In the genomic region with DNA sequence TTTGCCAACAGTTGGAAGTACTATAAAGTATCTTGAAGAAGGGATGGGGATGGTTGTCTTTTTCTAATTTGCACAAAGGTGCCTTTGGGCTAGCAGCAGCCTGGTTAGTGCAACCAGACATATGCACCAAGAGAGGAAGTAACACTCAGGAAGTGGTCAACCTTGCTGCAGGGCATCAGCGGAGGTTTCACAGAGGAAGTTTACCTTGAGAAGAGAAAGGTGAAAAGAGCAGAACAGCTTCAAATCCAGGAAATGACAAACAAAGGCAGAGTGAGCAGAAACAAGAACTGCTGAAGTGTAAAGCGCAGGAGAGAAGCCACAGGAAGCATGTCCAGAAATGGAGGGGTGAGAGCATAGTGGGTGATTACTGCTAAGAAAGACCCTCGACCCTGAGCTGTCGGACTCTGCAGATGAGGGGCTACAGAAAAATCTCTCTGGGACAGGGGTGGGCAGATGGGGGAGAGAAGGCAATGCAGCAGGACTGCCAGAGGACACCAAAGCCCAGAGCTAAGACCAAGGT, we compare ENCODE assay signal across 8 cellular contexts.
DNase-seq lines count a peak whose midpoint lies in the region; ATAC-seq lines count a peak whose summit lies in the region.

No MANE protein-coding gene starts in this region.

- peaks cover 68 to 86% (median 77%) of the 10 kb centered on the region in 10 experiments for H3K4me1 ChIP-seq in BLaER1 treated with 17β-estradiol and CSF1 and Interleukin-3, amounts not matched to agents 10 nM and 100 nM
- peaks cover 48% of the 10 kb centered on the region for H3K4me1 ChIP-seq in rectal smooth muscle tissue (ENCODE audit: control insufficient read depth, insufficient read depth, low read length)

- H3K27ac Mint-ChIP-seq in T-helper 17 cell, result peak overlapping the region; percentile 94

- peaks cover 0 to 13% (median 3%) of the 10 kb centered on the region in 11 experiments; a peak in 5 of 22 replicates for H3K9me3 ChIP-seq in BLaER1 treated with 17β-estradiol and CSF1 and Interleukin-3, amounts not matched to agents 10 nM and 100 nM (replicated peaks in 1 of 11)
- no peaks in the 10 kb centered on the region for H3K9me3 ChIP-seq in T-helper 17 cell (ENCODE audit: control insufficient read depth, low read length, poor library complexity, severe bottlenecking)

- peaks cover 0 to 51% (median 24%) of the 10 kb centered on the region in 11 experiments; a peak in 13 of 22 replicates for H4K20me1 ChIP-seq in BLaER1 treated with 17β-estradiol and CSF1 and Interleukin-3, amounts not matched to agents 10 nM and 100 nM

- H3K36me3 ChIP-seq in BLaER1 treated with 17β-estradiol and CSF1 and Interleukin-3, amounts not matched to agents 10 nM and 100 nM, result peaks cover 4 to 47% (median 25%) of the 10 kb centered on the region in 11 experiments; a peak in 21 of 22 replicates
- H3K36me3 ChIP-seq in rectal smooth muscle tissue (ENCODE audit: control insufficient read depth, insufficient read depth, low read length), result no peaks in the 10 kb centered on the region
- H3K36me3 ChIP-seq in H7 (replicated peaks; ENCODE audit: control insufficient read depth, insufficient read depth, low read length), result peaks cover 2% of the 10 kb centered on the region

- peak overlapping the region; percentile 76 to 96 (median 91) for H3K4me2 ChIP-seq in BLaER1 treated with 17β-estradiol and CSF1 and Interleukin-3, amounts not matched to agents 10 nM and 100 nM

- DNase-seq in T-helper 17 cell, result peak in 2 of 3 donors; percentile 39 to 55
- no peak for DNase-seq in H7
- DNase-seq in hepatic stellate cell (ENCODE audit: low spot score), result no peak

- H3K9ac ChIP-seq in BLaER1 treated with 17β-estradiol and CSF1 and Interleukin-3, amounts not matched to agents 10 nM and 100 nM, result peak overlapping the region in 9 of 11 experiments; percentile 11 to 73 (median 62); a peak in 17 of 22 replicates
- no peak overlapping the region for H3K9ac ChIP-seq in rectal smooth muscle tissue (ENCODE audit: low read length)

- no peaks in the 10 kb centered on the region for H3K27me3 Mint-ChIP-seq in T-helper 17 cell

- H3K27ac ChIP-seq in BLaER1 treated with 17β-estradiol and CSF1 and Interleukin-3, amounts not matched to agents 10 nM and 100 nM, result peak overlapping the region in 10 of 11 experiments; percentile 21 to 96 (median 86); a peak in 18 of 22 replicates
- peak overlapping the region; percentile 30 for H3K27ac ChIP-seq in cingulate gyrus (ENCODE audit: low read depth, low read length)
- no peak overlapping the region for H3K27ac ChIP-seq in rectal smooth muscle tissue (ENCODE audit: low read depth, low read length)

- ATAC-seq in GM19324 (IDR thresholded peaks at IDR 0.05; ENCODE audit: low FRiP score, unreplicated experiment), result peak; percentile 70
- ATAC-seq in HG03342 (IDR thresholded peaks at IDR 0.05; ENCODE audit: unreplicated experiment), result peak; percentile 74
- peak; percentile 72 for ATAC-seq in T-helper 17 cell

- peak overlapping the region in 6 of 10 experiments; percentile 3 to 48 (median 17); a peak in 4 of 20 replicates for H3K4me3 ChIP-seq in BLaER1 treated with 17β-estradiol and CSF1 and Interleukin-3, amounts not matched to agents 10 nM and 100 nM
- H3K4me3 ChIP-seq in rectal smooth muscle tissue (ENCODE audit: low read length) (peak overlapping the region; percentile 20), H7 (ENCODE audit: insufficient read depth, low read depth, low read length) (no peak overlapping the region)

- H3K27me3 ChIP-seq in BLaER1 treated with 17β-estradiol and CSF1 and Interleukin-3, amounts not matched to agents 10 nM and 100 nM, result no peaks in the 10 kb centered on the region
- H3K27me3 ChIP-seq in rectal smooth muscle tissue (ENCODE audit: control insufficient read depth, insufficient read depth, low read length) (no peaks in the 10 kb centered on the region), H7 (ENCODE audit: control insufficient read depth, insufficient read depth, low read length) (no peaks in the 10 kb centered on the region)

- H3K4me1 Mint-ChIP-seq in T-helper 17 cell, result peaks cover 74% of the 10 kb centered on the region

- H3K36me3 Mint-ChIP-seq in T-helper 17 cell (ENCODE audit: low read depth), result peaks cover 7% of the 10 kb centered on the region

- peak overlapping the region; percentile 94 for H3K4me3 Mint-ChIP-seq in T-helper 17 cell

Comparison
In these comparisons a context has a peak if more than half of its experiments do, and no peak if none do; other contexts are left out.
1. DNase-seq: peak in T-helper 17 cell (2 of 3); none in H7 (single experiment) and hepatic stellate cell (single experiment).
2. Peak in every context shown above with its lines, with median percentiles within 50 percentile points of each other: ATAC-seq.